Comparison of ENCODE assay signal across 1 cellular context in the genomic region with DNA sequence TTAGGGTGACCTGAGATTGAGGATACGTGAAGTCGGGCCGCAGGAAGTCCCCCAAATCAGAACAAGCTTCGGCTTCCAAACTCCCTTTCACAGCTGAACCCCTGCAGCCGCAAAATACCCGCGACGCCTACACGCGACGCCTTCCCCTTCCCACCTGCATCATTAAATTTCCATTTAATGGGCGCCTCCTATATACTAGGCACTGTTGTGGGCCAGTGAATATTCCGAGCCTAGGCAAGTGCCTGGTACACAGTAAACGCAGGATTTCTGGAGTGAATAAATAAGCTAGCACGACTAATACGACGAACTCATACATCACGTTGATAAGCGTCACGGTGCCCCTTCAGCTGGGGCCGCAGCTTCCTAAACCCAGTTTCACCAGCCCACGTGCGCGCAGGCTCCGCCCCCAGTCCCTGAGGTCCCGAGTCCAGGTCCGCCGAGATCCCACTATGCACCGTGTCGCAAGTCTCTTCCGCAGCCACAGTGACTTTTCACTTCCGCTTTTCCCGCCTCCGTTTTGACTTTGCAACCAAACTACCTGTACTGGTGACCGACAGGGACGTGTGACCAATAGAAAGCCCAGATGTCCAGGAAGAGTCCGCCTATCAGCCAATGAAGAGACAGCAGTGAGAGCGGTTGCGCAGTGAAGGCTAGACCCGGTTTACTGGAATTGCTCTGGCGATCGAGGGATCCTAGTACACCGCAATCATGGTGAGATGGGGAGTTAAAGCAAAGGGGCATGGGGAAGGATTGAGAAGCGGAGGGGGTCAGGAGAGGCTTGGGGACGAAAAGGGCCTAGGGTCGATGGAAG.
TF ChIP-seq lines count a peak whose summit lies in the region.

TSS of gene PSMB3 (plus strand) at position 623 of the 811 bp plus-strand sequence. CDS start at position 709, 86 bp downstream.

TF ChIP-seq in K562, 482 proteins besides CTCF, POLR2A, EP300 and RAD21 (continued from another document and continues in another):
- 0 out of 2 replicates have a peak, but pooled peaks have one; percentile 11 for TF ChIP-seq ZBTB12 (CRISPR knock-in tag; IDR thresholded peaks at IDR 0.05)
- no peak for TF ChIP-seq ZNF280B (CRISPR knock-in tag; IDR thresholded peaks at IDR 0.05)
- peak; percentile 86 for TF ChIP-seq CREM (IDR thresholded peaks at IDR 0.05; ENCODE audit: low read depth)
- TF ChIP-seq ARNT (IDR thresholded peaks at IDR 0.05): no peak
- TF ChIP-seq, protein P1, sequence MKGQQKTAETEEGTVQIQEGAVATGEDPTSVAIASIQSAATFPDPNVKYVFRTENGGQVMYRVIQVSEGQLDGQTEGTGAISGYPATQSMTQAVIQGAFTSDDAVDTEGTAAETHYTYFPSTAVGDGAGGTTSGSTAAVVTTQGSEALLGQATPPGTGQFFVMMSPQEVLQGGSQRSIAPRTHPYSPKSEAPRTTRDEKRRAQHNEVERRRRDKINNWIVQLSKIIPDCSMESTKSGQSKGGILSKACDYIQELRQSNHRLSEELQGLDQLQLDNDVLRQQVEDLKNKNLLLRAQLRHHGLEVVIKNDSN (CRISPR knock-in tag; IDR thresholded peaks at IDR 0.05): peak; percentile 90
- TF ChIP-seq, protein P2, sequence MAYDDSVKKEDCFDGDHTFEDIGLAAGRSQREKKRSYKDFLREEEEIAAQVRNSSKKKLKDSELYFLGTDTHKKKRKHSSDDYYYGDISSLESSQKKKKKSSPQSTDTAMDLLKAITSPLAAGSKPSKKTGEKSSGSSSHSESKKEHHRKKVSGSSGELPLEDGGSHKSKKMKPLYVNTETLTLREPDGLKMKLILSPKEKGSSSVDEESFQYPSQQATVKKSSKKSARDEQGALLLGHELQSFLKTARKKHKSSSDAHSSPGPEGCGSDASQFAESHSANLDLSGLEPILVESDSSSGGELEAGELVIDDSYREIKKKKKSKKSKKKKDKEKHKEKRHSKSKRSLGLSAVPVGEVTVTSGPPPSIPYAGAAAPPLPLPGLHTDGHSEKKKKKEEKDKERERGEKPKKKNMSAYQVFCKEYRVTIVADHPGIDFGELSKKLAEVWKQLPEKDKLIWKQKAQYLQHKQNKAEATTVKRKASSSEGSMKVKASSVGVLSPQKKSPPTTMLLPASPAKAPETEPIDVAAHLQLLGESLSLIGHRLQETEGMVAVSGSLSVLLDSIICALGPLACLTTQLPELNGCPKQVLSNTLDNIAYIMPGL (CRISPR knock-in tag; IDR thresholded peaks at IDR 0.05): peak; percentile 78; the same call in 1 of the 2 replicates
- no peak for TF ChIP-seq ZNF282 (CRISPR knock-in tag; IDR thresholded peaks at IDR 0.05)
- no peak for TF ChIP-seq KAT8 (IDR thresholded peaks at IDR 0.05; ENCODE audit: low read depth)
- no peak for TF ChIP-seq ZNF561 (CRISPR knock-in tag; conservative IDR thresholded peaks at IDR 0.05)
- TF ChIP-seq ZFP1 (CRISPR knock-in tag; IDR thresholded peaks at IDR 0.05): no peak
- no peak for TF ChIP-seq KDM2B (CRISPR knock-in tag; IDR thresholded peaks at IDR 0.05)
- TF ChIP-seq ZNF75A (CRISPR knock-in tag; IDR thresholded peaks at IDR 0.05): no peak
- TF ChIP-seq ZNF551 (CRISPR knock-in tag; IDR thresholded peaks at IDR 0.05): no peak
- TF ChIP-seq MTA1 (IDR thresholded peaks at IDR 0.05; ENCODE audit: borderline replicate concordance): no peak
- TF ChIP-seq EGR1 (conservative IDR thresholded peaks at IDR 0.05): peak; percentile 88
- no peak for TF ChIP-seq ZNF134 (CRISPR knock-in tag; conservative IDR thresholded peaks at IDR 0.05)
- TF ChIP-seq YBX1 (IDR thresholded peaks at IDR 0.05): no peak
- TF ChIP-seq ZNF584 (CRISPR knock-in tag; IDR thresholded peaks at IDR 0.05; ENCODE audit: low read depth): peak; percentile 81; the same call in 1 of the 2 replicates
- TF ChIP-seq, protein P3, sequence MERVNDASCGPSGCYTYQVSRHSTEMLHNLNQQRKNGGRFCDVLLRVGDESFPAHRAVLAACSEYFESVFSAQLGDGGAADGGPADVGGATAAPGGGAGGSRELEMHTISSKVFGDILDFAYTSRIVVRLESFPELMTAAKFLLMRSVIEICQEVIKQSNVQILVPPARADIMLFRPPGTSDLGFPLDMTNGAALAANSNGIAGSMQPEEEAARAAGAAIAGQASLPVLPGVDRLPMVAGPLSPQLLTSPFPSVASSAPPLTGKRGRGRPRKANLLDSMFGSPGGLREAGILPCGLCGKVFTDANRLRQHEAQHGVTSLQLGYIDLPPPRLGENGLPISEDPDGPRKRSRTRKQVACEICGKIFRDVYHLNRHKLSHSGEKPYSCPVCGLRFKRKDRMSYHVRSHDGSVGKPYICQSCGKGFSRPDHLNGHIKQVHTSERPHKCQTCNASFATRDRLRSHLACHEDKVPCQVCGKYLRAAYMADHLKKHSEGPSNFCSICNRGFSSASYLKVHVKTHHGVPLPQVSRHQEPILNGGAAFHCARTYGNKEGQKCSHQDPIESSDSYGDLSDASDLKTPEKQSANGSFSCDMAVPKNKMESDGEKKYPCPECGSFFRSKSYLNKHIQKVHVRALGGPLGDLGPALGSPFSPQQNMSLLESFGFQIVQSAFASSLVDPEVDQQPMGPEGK (CRISPR knock-in tag; IDR thresholded peaks at IDR 0.05; ENCODE audit: borderline replicate concordance): no peak
- TF ChIP-seq ZNF717 (CRISPR knock-in tag; IDR thresholded peaks at IDR 0.05): no peak
- TF ChIP-seq ZNF174 (CRISPR knock-in tag; IDR thresholded peaks at IDR 0.05): no peak
- no peak for TF ChIP-seq ZNF232 (CRISPR knock-in tag; IDR thresholded peaks at IDR 0.05)
- TF ChIP-seq TARDBP (IDR thresholded peaks at IDR 0.05): 0 out of 2 replicates have a peak, but pooled peaks have one; percentile 31
- TF ChIP-seq, protein P4, sequence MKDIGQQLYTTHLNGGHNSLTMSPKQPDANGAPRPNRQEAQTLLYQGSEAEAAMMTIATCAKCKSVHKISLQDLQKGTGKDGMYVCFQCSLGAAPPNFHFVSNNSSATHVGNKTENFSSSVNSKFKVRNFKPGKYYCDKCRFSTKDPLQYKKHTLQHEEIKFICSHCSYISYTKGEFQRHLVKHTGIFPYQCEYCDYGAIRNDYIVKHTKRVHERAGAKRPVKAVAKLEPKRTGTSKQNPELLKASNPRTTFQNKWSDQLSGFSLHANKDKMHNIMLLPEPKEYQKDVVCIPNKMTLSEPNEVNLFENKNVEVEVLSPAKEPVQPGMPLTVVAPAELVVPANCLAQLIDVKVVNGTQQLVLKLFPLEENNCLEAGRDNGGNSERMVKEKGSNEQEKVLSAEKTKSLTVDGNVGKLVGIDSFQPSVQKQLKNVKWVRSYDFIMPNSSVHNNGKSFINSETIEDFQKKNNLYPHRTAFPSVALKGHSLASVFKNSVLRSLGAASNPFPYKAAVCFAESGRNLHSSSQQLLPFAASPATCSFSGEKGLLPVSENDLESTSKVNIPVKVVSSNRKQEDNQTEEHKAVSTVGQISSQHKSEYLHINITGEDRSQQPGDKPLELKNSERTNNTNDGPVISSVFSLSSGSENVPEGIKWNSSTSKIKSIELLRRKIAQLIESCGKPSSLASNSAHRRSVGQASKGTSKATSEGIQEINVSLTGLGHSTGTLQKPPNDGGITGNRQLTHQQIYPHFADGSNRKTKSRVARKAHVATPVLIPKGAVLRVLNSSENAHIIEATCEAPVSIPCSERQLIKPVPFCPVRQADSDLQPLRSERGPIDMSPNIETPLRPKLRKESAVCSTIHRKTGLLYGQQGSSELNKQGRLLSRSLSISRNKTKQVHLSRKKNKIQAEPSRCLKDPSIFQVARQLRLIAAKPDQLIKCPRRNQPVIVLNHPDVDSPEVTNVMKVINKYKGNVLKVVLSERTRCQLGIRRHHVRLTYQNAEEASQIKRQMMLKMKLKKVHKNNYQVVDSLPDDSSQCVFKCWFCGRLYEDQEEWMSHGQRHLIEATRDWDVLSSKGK (CRISPR knock-in tag; IDR thresholded peaks at IDR 0.05): no peak
- TF ChIP-seq SNAPC5 (CRISPR knock-in tag; IDR thresholded peaks at IDR 0.05): no peak
- no peak for TF ChIP-seq ZNF311 (CRISPR knock-in tag; IDR thresholded peaks at IDR 0.05)
- TF ChIP-seq CTCFL (IDR thresholded peaks at IDR 0.05; ENCODE audit: borderline replicate concordance, insufficient read depth, low read depth, low read length, poor library complexity, severe bottlenecking): no peak
- no peak for TF ChIP-seq ZNF79 (CRISPR knock-in tag; IDR thresholded peaks at IDR 0.05; ENCODE audit: low read depth)
- TF ChIP-seq, protein P5, sequence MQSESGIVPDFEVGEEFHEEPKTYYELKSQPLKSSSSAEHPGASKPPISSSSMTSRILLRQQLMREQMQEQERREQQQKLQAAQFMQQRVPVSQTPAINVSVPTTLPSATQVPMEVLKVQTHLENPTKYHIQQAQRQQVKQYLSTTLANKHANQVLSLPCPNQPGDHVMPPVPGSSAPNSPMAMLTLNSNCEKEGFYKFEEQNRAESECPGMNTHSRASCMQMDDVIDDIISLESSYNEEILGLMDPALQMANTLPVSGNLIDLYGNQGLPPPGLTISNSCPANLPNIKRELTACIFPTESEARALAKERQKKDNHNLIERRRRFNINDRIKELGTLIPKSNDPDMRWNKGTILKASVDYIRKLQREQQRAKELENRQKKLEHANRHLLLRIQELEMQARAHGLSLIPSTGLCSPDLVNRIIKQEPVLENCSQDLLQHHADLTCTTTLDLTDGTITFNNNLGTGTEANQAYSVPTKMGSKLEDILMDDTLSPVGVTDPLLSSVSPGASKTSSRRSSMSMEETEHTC (IDR thresholded peaks at IDR 0.05): 0 out of 2 replicates have a peak, but pooled peaks have one; percentile 26
- TF ChIP-seq ETV6 (IDR thresholded peaks at IDR 0.05; ENCODE audit: borderline replicate concordance in 1 of 2, low read depth in 2 of 2, low read length in 1 of 2): no peak; a peak in 1 of 4 replicates
- TF ChIP-seq ETV6 (CRISPR knock-in tag; IDR thresholded peaks at IDR 0.05; ENCODE audit: borderline replicate concordance): no peak
- TF ChIP-seq KDM4B (IDR thresholded peaks at IDR 0.05; ENCODE audit: borderline replicate concordance in 2 of 2, low read depth in 1 of 2): peak in 1 of 2 experiments; percentile 91; a peak in 1 of 4 replicates
- no peak for TF ChIP-seq NCOA2 (IDR thresholded peaks at IDR 0.05; ENCODE audit: partially characterized antibody in 2 of 2)
- TF ChIP-seq ATF7 (IDR thresholded peaks at IDR 0.05): peak; percentile 69
- TF ChIP-seq BMI1 (IDR thresholded peaks at IDR 0.05; ENCODE audit: low read length): no peak
- TF ChIP-seq ESRRB (CRISPR knock-in tag; IDR thresholded peaks at IDR 0.05; ENCODE audit: borderline replicate concordance): no peak
- TF ChIP-seq, protein P6, sequence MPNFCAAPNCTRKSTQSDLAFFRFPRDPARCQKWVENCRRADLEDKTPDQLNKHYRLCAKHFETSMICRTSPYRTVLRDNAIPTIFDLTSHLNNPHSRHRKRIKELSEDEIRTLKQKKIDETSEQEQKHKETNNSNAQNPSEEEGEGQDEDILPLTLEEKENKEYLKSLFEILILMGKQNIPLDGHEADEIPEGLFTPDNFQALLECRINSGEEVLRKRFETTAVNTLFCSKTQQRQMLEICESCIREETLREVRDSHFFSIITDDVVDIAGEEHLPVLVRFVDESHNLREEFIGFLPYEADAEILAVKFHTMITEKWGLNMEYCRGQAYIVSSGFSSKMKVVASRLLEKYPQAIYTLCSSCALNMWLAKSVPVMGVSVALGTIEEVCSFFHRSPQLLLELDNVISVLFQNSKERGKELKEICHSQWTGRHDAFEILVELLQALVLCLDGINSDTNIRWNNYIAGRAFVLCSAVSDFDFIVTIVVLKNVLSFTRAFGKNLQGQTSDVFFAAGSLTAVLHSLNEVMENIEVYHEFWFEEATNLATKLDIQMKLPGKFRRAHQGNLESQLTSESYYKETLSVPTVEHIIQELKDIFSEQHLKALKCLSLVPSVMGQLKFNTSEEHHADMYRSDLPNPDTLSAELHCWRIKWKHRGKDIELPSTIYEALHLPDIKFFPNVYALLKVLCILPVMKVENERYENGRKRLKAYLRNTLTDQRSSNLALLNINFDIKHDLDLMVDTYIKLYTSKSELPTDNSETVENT (CRISPR knock-in tag; IDR thresholded peaks at IDR 0.05): no peak
- TF ChIP-seq ELF1 (tag; IDR thresholded peaks at IDR 0.05): peak; percentile 96
- no peak for TF ChIP-seq RBM22 (IDR thresholded peaks at IDR 0.05; ENCODE audit: low read depth, low read length, poor library complexity, severe bottlenecking)
